23 cellular contexts compared by ENCODE assay signal in the genomic region with DNA sequence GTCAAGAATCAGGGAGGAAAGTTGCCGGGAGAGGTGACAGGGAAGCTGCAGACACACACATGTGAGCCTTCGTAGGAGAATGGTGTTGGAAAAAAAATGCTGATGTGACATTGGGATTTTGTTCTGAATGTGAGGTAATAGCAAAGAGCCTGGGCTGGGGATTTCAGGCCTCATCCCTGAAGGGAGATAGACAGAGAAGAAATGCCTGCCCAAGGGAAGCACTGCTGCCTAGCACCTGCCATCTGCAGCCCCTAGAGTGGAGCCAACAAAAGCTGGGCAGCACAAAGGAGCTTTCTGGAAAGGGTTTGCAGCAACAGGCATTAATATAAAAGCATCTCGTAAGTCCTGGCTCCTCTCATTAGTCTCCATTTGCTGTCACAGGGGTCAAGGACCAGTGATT.
"Had no signal": no experiment of that assay in that cellular context is flagged by ENCODE, and none has a peak within 500 bp of the region (broad histone marks: within the 10 kb centered on the region; RNA-seq: fewer than 3 reads in every experiment).

No MANE protein-coding gene starts in this region.

- ATAC-seq: activated naive CD4-positive, alpha-beta T cell treated with anti-CD3 and anti-CD28 coated beads, Interleukin-2, amount 50 U/mL, for 72 hours; activated T-helper 17 cell treated with anti-CD3 and anti-CD28 coated beads, Interleukin-2, amount 50 U/mL, for 72 hours; foreskin keratinocyte; natural killer cell; psoas muscle had no signal

- DNase-seq: activated CD4-positive, alpha-beta T cell treated with anti-CD3 and anti-CD28 coated beads for 1 hour; activated T-cell treated with anti-CD3 and anti-CD28 coated beads, Interleukin-2, amount 50 U/mL, for 24 hours; aorta; brain microvascular endothelial cell; effector CD4-positive, alpha-beta T cell; erythroblast; foreskin keratinocyte; immature natural killer cell; left ventricle myocardium inferior; natural killer cell; ovary; psoas muscle; stimulated activated CD4-positive, alpha-beta T cell treated with anti-CD3 and anti-CD28 coated beads, Interleukin-12 subunit alpha, Interleukin-12 subunit beta, amount 100 ng/mL, for 4 hours; stimulated activated CD4-positive, alpha-beta T cell treated with anti-CD3 and anti-CD28 coated beads, Interleukin-4, amount 100 ng/mL, for 4 hours; thyroid gland had no signal

- H3K4me3 ChIP-seq: left ventricle myocardium inferior, ovary, psoas muscle, right atrium auricular region, thyroid gland had no signal

- H3K4me1 Mint-ChIP-seq: activated T-helper 17 cell treated with anti-CD3 and anti-CD28 coated beads, Interleukin-2, amount 50 U/mL, for 72 hours; immature natural killer cell; natural killer cell had no signal

- H3K4me1 ChIP-seq: foreskin keratinocyte, psoas muscle, thyroid gland had no signal

- H3K36me3 ChIP-seq: brain microvascular endothelial cell, left ventricle myocardium inferior, neutrophil, ovary, right atrium auricular region, thyroid gland had no signal

- H3K9me3 Mint-ChIP-seq: activated naive CD4-positive, alpha-beta T cell treated with anti-CD3 and anti-CD28 coated beads, Interleukin-2, amount 50 U/mL, for 72 hours; activated T-cell treated with anti-CD3 and anti-CD28 coated beads, Interleukin-2, amount 50 U/mL, for 24 hours; activated T-helper 17 cell treated with anti-CD3 and anti-CD28 coated beads, Interleukin-2, amount 50 U/mL, for 72 hours; dendritic cell treated with granulocyte-macrophage colony-stimulating factor and Interleukin-4, amounts not matched to agents 40 ng/mL and 50 ng/mL, for 4 days; natural killer cell; stimulated activated naive CD8-positive, alpha-beta T cell treated with anti-CD3 and anti-CD28 coated beads, Interleukin-15, Interleukin-2, amounts not matched to agents 100 ng/mL and 50 ng/mL, for 24 hours; T-helper 2 cell treated with Interferon-gamma antibody and Interleukin-4, amounts not matched to agents 5 μg/mL and 100 μg/mL, for 36 hours had no signal

- H3K27me3 Mint-ChIP-seq: dendritic cell treated with granulocyte-macrophage colony-stimulating factor and Interleukin-4, amounts not matched to agents 40 ng/mL and 50 ng/mL, for 4 days; stimulated activated naive CD8-positive, alpha-beta T cell treated with anti-CD3 and anti-CD28 coated beads, Interleukin-15, Interleukin-2, amounts not matched to agents 100 ng/mL and 50 ng/mL, for 24 hours had no signal

- H3K4me3 Mint-ChIP-seq: activated T-cell treated with anti-CD3 and anti-CD28 coated beads, Interleukin-2, amount 50 U/mL, for 24 hours; activated T-helper 17 cell treated with anti-CD3 and anti-CD28 coated beads, Interleukin-2, amount 50 U/mL, for 72 hours; dendritic cell treated with granulocyte-macrophage colony-stimulating factor and Interleukin-4, amounts not matched to agents 40 ng/mL and 50 ng/mL, for 4 days; immature natural killer cell; mesothelial cell of epicardium; natural killer cell; stimulated activated naive CD8-positive, alpha-beta T cell treated with anti-CD3 and anti-CD28 coated beads, Interleukin-15, Interleukin-2, amounts not matched to agents 100 ng/mL and 50 ng/mL, for 24 hours; T-helper 2 cell treated with Interferon-gamma antibody and Interleukin-4, amounts not matched to agents 5 μg/mL and 100 μg/mL, for 36 hours had no signal

- H3K36me3 Mint-ChIP-seq: activated naive CD4-positive, alpha-beta T cell treated with anti-CD3 and anti-CD28 coated beads, Interleukin-2, amount 50 U/mL, for 72 hours; immature natural killer cell; mesothelial cell of epicardium; natural killer cell had no signal

- H3K27ac Mint-ChIP-seq: activated naive CD4-positive, alpha-beta T cell treated with anti-CD3 and anti-CD28 coated beads, Interleukin-2, amount 50 U/mL, for 72 hours; activated T-cell treated with anti-CD3 and anti-CD28 coated beads, Interleukin-2, amount 50 U/mL, for 24 hours; activated T-helper 17 cell treated with anti-CD3 and anti-CD28 coated beads, Interleukin-2, amount 50 U/mL, for 72 hours; dendritic cell treated with granulocyte-macrophage colony-stimulating factor and Interleukin-4, amounts not matched to agents 40 ng/mL and 50 ng/mL, for 4 days; immature natural killer cell; mesothelial cell of epicardium; natural killer cell; stimulated activated naive CD8-positive, alpha-beta T cell treated with anti-CD3 and anti-CD28 coated beads, Interleukin-15, Interleukin-2, amounts not matched to agents 100 ng/mL and 50 ng/mL, for 24 hours; T-helper 2 cell treated with Interferon-gamma antibody and Interleukin-4, amounts not matched to agents 5 μg/mL and 100 μg/mL, for 36 hours had no signal

- H3K27ac ChIP-seq: brain microvascular endothelial cell, foreskin keratinocyte, left ventricle myocardium inferior, neutrophil, ovary, psoas muscle, right atrium auricular region, thyroid gland had no signal

- H3K9me3 ChIP-seq: left ventricle myocardium inferior, neutrophil, ovary, psoas muscle, right atrium auricular region, thyroid gland had no signal

- H3K27me3 ChIP-seq: brain microvascular endothelial cell, neutrophil, ovary, right atrium auricular region, thyroid gland had no signal
